12 cellular contexts compared by ENCODE assay signal in genomic region chr9:72540348-72540873, GRCh38. TPM values are rescaled to one million over a fixed set of nuclear protein-coding genes. Genes with fewer than 3 reads are reported as not detected.
DNase-seq lines count a peak whose midpoint lies in the region; ATAC-seq and TF ChIP-seq lines count a peak whose summit lies in the region.
"Had no signal": no experiment of that assay in that cellular context is flagged by ENCODE, and none has a peak within 500 bp of the region (broad histone marks: within the 10 kb centered on the region; RNA-seq: fewer than 3 reads in every experiment).

No MANE protein-coding gene starts in this region.

- WGBS in right lobe of liver (ENCODE audit: insufficient coverage, low coverage, low lambda C conversion rate, missing lambda C conversion rate) = 36% methylated on average over 6 of the region's 6 CpGs
- 69 to 74% methylated on average over 6 of the region's 6 CpGs for WGBS in tibial nerve, 2 donors

- BruUV-seq in MCF 10A (replicated peaks; lab: Mats Ljungman, UMichigan) = no TSS peak

- H3K36me3 Mint-ChIP-seq in MCF 10A (ENCODE audit: insufficient read depth, unreplicated experiment) = no peaks in the 10 kb centered on the region

- peak; percentile 65 to 89 (median 76) for ATAC-seq in right lobe of liver
- ATAC-seq in GM19035 (IDR thresholded peaks at IDR 0.05; ENCODE audit: unreplicated experiment) = no peak
- no peak for ATAC-seq in GM21723 (IDR thresholded peaks at IDR 0.05; ENCODE audit: unreplicated experiment)

- no peak for TF ChIP-seq EP300 in tibial nerve (IDR thresholded peaks at IDR 0.05)

- CTCF ChIA-PET in MCF 10A (lab: Yijun Ruan, JAX) = interaction anchor here (0.5 to 1.7 kb wide), 9 partner anchors 12 to 286 kb away, joined by 3 to 6 read pairs (median 3); no protein-coding TSS in a partner anchor

- peak overlapping the region; percentile 4 for H3K4me3 Mint-ChIP-seq in MCF 10A (ENCODE audit: unreplicated experiment)

- intact Hi-C loops in MCF 10A (cut with micrococcal nuclease) (loop anchor here (5.0 kb wide), 2 partner anchors 47 to 63 kb away; no protein-coding TSS in a partner anchor), right lobe of liver (cut with DNase I) (no loop called here)

- no peak for TF ChIP-seq CTCF in MCF 10A (IDR thresholded peaks at IDR 0.05; ENCODE audit: unreplicated experiment)
- no peak for TF ChIP-seq CTCF in right lobe of liver (IDR thresholded peaks at IDR 0.05)
- TF ChIP-seq CTCF in tibial nerve (IDR thresholded peaks at IDR 0.05) = no peak

- H3K9me3 ChIP-seq in right lobe of liver (no peaks in the 10 kb centered on the region), tibial nerve (peaks cover 0 to 8% (median 0%) of the 10 kb centered on the region in 4 donors)

- H3K27ac Mint-ChIP-seq in MCF 10A (ENCODE audit: low read depth, unreplicated experiment) = peak overlapping the region; percentile 59

- H3K4me1 Mint-ChIP-seq in MCF 10A (ENCODE audit: insufficient read depth, unreplicated experiment) = peaks cover 39% of the 10 kb centered on the region

- H3K36me3 ChIP-seq in right lobe of liver = no peaks in the 10 kb centered on the region
- H3K36me3 ChIP-seq in tibial nerve = no peaks in the 10 kb centered on the region

- peaks cover 0 to 11% (median 0%) of the 10 kb centered on the region in 4 donors for H3K4me1 ChIP-seq in right lobe of liver
- peaks cover 0 to 9% (median 0%) of the 10 kb centered on the region in 4 donors for H3K4me1 ChIP-seq in tibial nerve

- H3K4me3 ChIP-seq in right lobe of liver (no peak overlapping the region), tibial nerve (no peak overlapping the region)
- H3K4me3 ChIP-seq: skin epidermis had no signal

- TF ChIP-seq POLR2A in right lobe of liver (IDR thresholded peaks at IDR 0.05) = no peak
- TF ChIP-seq POLR2A in tibial nerve (IDR thresholded peaks at IDR 0.05) = no peak

- POLR2A ChIA-PET in MCF 10A (lab: Yijun Ruan, JAX) = interaction anchor here (0.7 to 5.2 kb wide), 20 partner anchors 8 to 182 kb away, joined by 3 to 74 read pairs (median 5); partner anchors contain the start of gene ZFAND5

- H3K27me3 ChIP-seq in right lobe of liver = no peaks in the 10 kb centered on the region
- no peaks in the 10 kb centered on the region for H3K27me3 ChIP-seq in tibial nerve

- peak; percentile 41 for DNase-seq in AG08396 (ENCODE audit: low spot score)
- peak; percentile 60 for DNase-seq in HT-29 (ENCODE audit: low spot score)
- peak; percentile 87 for DNase-seq in MCF 10A (ENCODE audit: unreplicated experiment)
- DNase-seq in right lobe of liver = no peak
- no peak for DNase-seq in amniotic stem cell (lab: John Stamatoyannopoulos, UW)
- DNase-seq in tibial nerve (ENCODE audit: low spot score in 2 of 2) = no peak
- DNase-seq: C1 segment of cervical spinal cord, NCI-H1417 treated with DMSO at 0.1 percent for 48 hours had no signal

- no peaks in the 10 kb centered on the region for H3K9me3 Mint-ChIP-seq in MCF 10A (ENCODE audit: unreplicated experiment)

- peak overlapping the region; percentile 40 to 65 (median 59) for H3K27ac ChIP-seq in right lobe of liver
- H3K27ac ChIP-seq in tibial nerve = no peak overlapping the region

- H3K27me3 Mint-ChIP-seq in MCF 10A (ENCODE audit: insufficient read depth, unreplicated experiment) = no peaks in the 10 kb centered on the region

RNA-seq across cellular contexts. Expression of gene TMC1, which starts 19.0 kb away (rescaled TPM):
- total RNA-seq in HT-29 (2014; rRNA removed; shearing (Covaris generic)) = 0.26 and 0.53 TPM in 2 replicates
- total RNA-seq in MCF 10A (2022) = not detected in 2 replicates
- total RNA-seq in right lobe of liver = under 1 TPM in 2 of 6 experiments, not detected in 4; 0.06 to 0.42 TPM
- 1 to 10 TPM in 1 of 4 donors, under 1 TPM in 2, not detected in 1; 0.30 to 2.3 (median 0.44) TPM for total RNA-seq in tibial nerve
- total RNA-seq: T-helper 2 cell treated with Interferon-gamma antibody and Interleukin-4, amounts not matched to agents 100 ng/mL and 5 ng/mL, for 36 hours had no signal

Comparison
In these comparisons a context has a peak if more than half of its experiments do, and no peak if none do; other contexts are left out.
1. DNase-seq: peak in AG08396 (single experiment), HT-29 (single experiment) and MCF 10A (single experiment); none in right lobe of liver (0 of 3), amniotic stem cell (single experiment) and tibial nerve (0 of 2).
2. ATAC-seq: peak in right lobe of liver (4 of 4); none in GM19035 (single experiment) and GM21723 (single experiment).
3. H3K27ac ChIP-seq: peak in right lobe of liver (3 of 3); none in tibial nerve (0 of 4).